In genomic region chr7:21071570-21071969, GRCh38 we compare ENCODE assay signal across 25 cellular contexts.
DNase-seq lines count a peak whose midpoint lies in the region; ATAC-seq and TF ChIP-seq lines count a peak whose summit lies in the region.
"Had no signal": no experiment of that assay in that cellular context is flagged by ENCODE, and none has a peak within 500 bp of the region (broad histone marks: within the 10 kb centered on the region; RNA-seq: fewer than 3 reads in every experiment).

No MANE protein-coding gene starts in this region.

- H3K36me3 ChIP-seq in spleen: no peaks in the 10 kb centered on the region
- H3K36me3 ChIP-seq: HAP-1, left ventricle myocardium inferior, prostate gland had no signal

- DNase-seq in epithelial cell of esophagus (ENCODE audit: low read depth) (peak; percentile 15), Right ventricle myocardium inferior (ENCODE audit: missing footprints) (no peak), spleen (no peak), dorsolateral prefrontal cortex (no peak)
- DNase-seq: activated CD4-positive, CD25-positive, alpha-beta regulatory T cell; activated CD8-positive, alpha-beta T cell treated with anti-CD3 and anti-CD28 coated beads for 36 hours; activated naive CD4-positive, alpha-beta T cell treated with anti-CD3 and anti-CD28 coated beads for 36 hours; activated T-cell treated with anti-CD3 and anti-CD28 coated beads, Interleukin-2, amount 50 U/mL, for 1 hour; AML-193; aorta; cerebellar nuclear complex; endodermal cell; head of caudate nucleus; left ventricle myocardium inferior; nephron progenitor cell; RPMI8226; stimulated activated CD4-positive, alpha-beta T cell treated with anti-CD3 and anti-CD28 coated beads, Interleukin-4, amount 100 ng/mL, for 4 hours; T1000 had no signal

- TF ChIP-seq CTCF in epithelial cell of esophagus (IDR thresholded peaks at IDR 0.05; ENCODE audit: insufficient read depth, low read depth, low read length, missing control alignments): no peak
- TF ChIP-seq CTCF in spleen (IDR thresholded peaks at IDR 0.05 in 8 of 11, conservative IDR thresholded peaks at IDR 0.05 in 3 of 11): no peak
- no peak for TF ChIP-seq CTCF in dorsolateral prefrontal cortex (IDR thresholded peaks at IDR 0.05 in 54 of 56, conservative IDR thresholded peaks at IDR 0.05 in 2 of 56; ENCODE audit: low read depth in 1 of 56, partially characterized antibody in 56 of 56)

- H3K9me3 ChIP-seq in spleen: no peaks in the 10 kb centered on the region
- H3K9me3 ChIP-seq: HAP-1, left ventricle myocardium inferior, prostate gland had no signal

- no peaks in the 10 kb centered on the region for H3K27me3 ChIP-seq in spleen (replicated peaks in 1 of 7)
- peaks cover 0 to 6% (median 0%) of the 10 kb centered on the region in 45 donors for H3K27me3 ChIP-seq in dorsolateral prefrontal cortex

- 37 to 66% (median 62%) methylated on average over 2 of the region's 2 CpGs for WGBS in spleen, 5 donors

- TF ChIP-seq POLR2A in spleen (IDR thresholded peaks at IDR 0.05): no peak

- intact Hi-C loops in Right ventricle myocardium inferior (cut with DNase I): no loop called here
- intact Hi-C loops in spleen (cut with DNase I; ENCODE audit: low total_unique reads): no loop called here
- intact Hi-C loops in dorsolateral prefrontal cortex (cut with DNase I): no loop called here

- H3K4me3 ChIP-seq in epithelial cell of esophagus (ENCODE audit: low read length) (no peak overlapping the region), spleen (no peak overlapping the region), dorsolateral prefrontal cortex (no peak overlapping the region)
- H3K4me3 ChIP-seq: HAP-1, left ventricle myocardium inferior, prostate gland, skin epidermis had no signal

- H3K27ac ChIP-seq in spleen (no peak overlapping the region), dorsolateral prefrontal cortex (no peak overlapping the region)
- H3K27ac ChIP-seq: left ventricle myocardium inferior, prostate gland, skin epidermis had no signal

- ATAC-seq in GM18909 (IDR thresholded peaks at IDR 0.05; ENCODE audit: poor library complexity, unreplicated experiment) (peak; percentile 87), GM21447 (IDR thresholded peaks at IDR 0.05; ENCODE audit: unreplicated experiment) (peak; percentile 60), HG03196 (IDR thresholded peaks at IDR 0.05; ENCODE audit: unreplicated experiment) (peak; percentile 85), Right ventricle myocardium inferior (no peak), HG03521 (IDR thresholded peaks at IDR 0.05; ENCODE audit: unreplicated experiment) (no peak)
- ATAC-seq: activated CD8-positive, alpha-beta T cell treated with anti-CD3 and anti-CD28 coated beads for 36 hours had no signal

- no peaks in the 10 kb centered on the region for H3K4me1 ChIP-seq in spleen
- H3K4me1 ChIP-seq: HAP-1, left ventricle myocardium inferior, prostate gland had no signal

Comparison
In these comparisons a context has a peak if more than half of its experiments do, and no peak if none do; other contexts are left out.
1. ATAC-seq: peak in GM18909 (single experiment), GM21447 (single experiment) and HG03196 (single experiment); none in Right ventricle myocardium inferior (single experiment) and HG03521 (single experiment).